ENCODE assay signal across 1 cellular context in genomic region chr20:14979472-14979986, GRCh38.
TF ChIP-seq lines count a peak whose summit lies in the region.

No MANE protein-coding gene starts in this region.

TF ChIP-seq in HepG2, 621 proteins besides CTCF, POLR2A, EP300 and RAD21 (continued from another document and continues in another):
- no peak for TF ChIP-seq RNF219 (CRISPR knock-in tag; IDR thresholded peaks at IDR 0.05)
- TF ChIP-seq NFKBIZ (CRISPR knock-in tag; IDR thresholded peaks at IDR 0.05): peak; percentile 92; the same call in 1 of the 2 replicates
- TF ChIP-seq PRMT3 (CRISPR knock-in tag; IDR thresholded peaks at IDR 0.05; ENCODE audit: borderline replicate concordance, low read depth): no peak
- TF ChIP-seq ZNF777 (CRISPR knock-in tag; IDR thresholded peaks at IDR 0.05): no peak
- no peak for TF ChIP-seq EEA1 (CRISPR knock-in tag; IDR thresholded peaks at IDR 0.05; ENCODE audit: borderline replicate concordance)
- TF ChIP-seq SP5 (CRISPR knock-in tag; IDR thresholded peaks at IDR 0.05; ENCODE audit: borderline replicate concordance, low read depth): peak; percentile 13; the same call in 1 of the 2 replicates
- no peak for TF ChIP-seq ZNF773 (CRISPR knock-in tag; IDR thresholded peaks at IDR 0.05; ENCODE audit: borderline replicate concordance)
- TF ChIP-seq FOXO1 (CRISPR knock-in tag; IDR thresholded peaks at IDR 0.05): peak; percentile 87
- TF ChIP-seq JUN (CRISPR knock-in tag; IDR thresholded peaks at IDR 0.05): peak; percentile 91
- no peak for TF ChIP-seq ZNF232 (CRISPR knock-in tag; IDR thresholded peaks at IDR 0.05; ENCODE audit: borderline replicate concordance)
- peak; percentile 78; the same call in 1 of the 2 replicates for TF ChIP-seq RERE (CRISPR knock-in tag; IDR thresholded peaks at IDR 0.05; ENCODE audit: low read depth)
- no peak for TF ChIP-seq ZNF3 (CRISPR knock-in tag; IDR thresholded peaks at IDR 0.05)
- no peak for TF ChIP-seq MYNN (CRISPR knock-in tag; IDR thresholded peaks at IDR 0.05; ENCODE audit: low read depth)
- TF ChIP-seq HOXA5 (CRISPR knock-in tag; IDR thresholded peaks at IDR 0.05): no peak
- TF ChIP-seq ZHX2 (IDR thresholded peaks at IDR 0.05; ENCODE audit: low read depth): no peak
- TF ChIP-seq ZHX2 (CRISPR knock-in tag; IDR thresholded peaks at IDR 0.05; ENCODE audit: borderline replicate concordance): peak; percentile 73; the same call in 1 of the 2 replicates
- TF ChIP-seq NPAS2 (CRISPR knock-in tag; IDR thresholded peaks at IDR 0.05; ENCODE audit: borderline replicate concordance): no peak
- no peak for TF ChIP-seq NR3C1 (CRISPR knock-in tag; IDR thresholded peaks at IDR 0.05)
- TF ChIP-seq MED8 (CRISPR knock-in tag; IDR thresholded peaks at IDR 0.05; ENCODE audit: insufficient replicate concordance): peak; percentile 49
- no peak for TF ChIP-seq ZFP36 (IDR thresholded peaks at IDR 0.05; ENCODE audit: borderline replicate concordance, low read depth, low read length, partially characterized antibody)
- no peak for TF ChIP-seq SP140L (CRISPR knock-in tag; IDR thresholded peaks at IDR 0.05; ENCODE audit: borderline replicate concordance)
- TF ChIP-seq HMG20B (CRISPR knock-in tag; conservative IDR thresholded peaks at IDR 0.05): no peak
- TF ChIP-seq SMYD3 (CRISPR knock-in tag; IDR thresholded peaks at IDR 0.05): no peak
- no peak for TF ChIP-seq ZNF350 (CRISPR knock-in tag; IDR thresholded peaks at IDR 0.05; ENCODE audit: borderline replicate concordance, low read depth)
- TF ChIP-seq, protein P1, sequence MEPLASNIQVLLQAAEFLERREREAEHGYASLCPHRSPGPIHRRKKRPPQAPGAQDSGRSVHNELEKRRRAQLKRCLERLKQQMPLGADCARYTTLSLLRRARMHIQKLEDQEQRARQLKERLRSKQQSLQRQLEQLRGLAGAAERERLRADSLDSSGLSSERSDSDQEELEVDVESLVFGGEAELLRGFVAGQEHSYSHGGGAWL (CRISPR knock-in tag; IDR thresholded peaks at IDR 0.05): no peak
- TF ChIP-seq TEAD2 (CRISPR knock-in tag; IDR thresholded peaks at IDR 0.05): no peak
- no peak for TF ChIP-seq ZNF460 (CRISPR knock-in tag; IDR thresholded peaks at IDR 0.05; ENCODE audit: borderline replicate concordance)
- TF ChIP-seq GZF1 (CRISPR knock-in tag; IDR thresholded peaks at IDR 0.05): no peak
- peak; percentile 98 to 99 for TF ChIP-seq MAFK (conservative IDR thresholded peaks at IDR 0.05 in 1 of 2, IDR thresholded peaks at IDR 0.05 in 1 of 2; ENCODE audit: low read length in 2 of 2)
- TF ChIP-seq, protein P2, sequence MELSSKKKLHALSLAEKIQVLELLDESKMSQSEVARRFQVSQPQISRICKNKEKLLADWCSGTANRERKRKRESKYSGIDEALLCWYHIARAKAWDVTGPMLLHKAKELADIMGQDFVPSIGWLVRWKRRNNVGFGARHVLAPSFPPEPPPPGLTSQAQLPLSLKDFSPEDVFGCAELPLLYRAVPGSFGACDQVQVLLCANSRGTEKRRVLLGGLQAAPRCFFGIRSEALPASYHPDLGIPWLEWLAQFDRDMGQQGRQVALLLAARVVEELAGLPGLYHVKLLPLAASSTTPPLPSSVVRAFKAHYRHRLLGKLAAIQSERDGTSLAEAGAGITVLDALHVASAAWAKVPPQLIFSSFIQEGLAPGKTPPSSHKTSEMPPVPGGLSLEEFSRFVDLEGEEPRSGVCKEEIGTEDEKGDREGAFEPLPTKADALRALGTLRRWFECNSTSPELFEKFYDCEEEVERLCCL (CRISPR knock-in tag; IDR thresholded peaks at IDR 0.05; ENCODE audit: borderline replicate concordance): no peak
- no peak for TF ChIP-seq AKAP8 (CRISPR knock-in tag; IDR thresholded peaks at IDR 0.05)
- TF ChIP-seq ZNF552 (CRISPR knock-in tag; IDR thresholded peaks at IDR 0.05; ENCODE audit: borderline replicate concordance): no peak
- no peak for TF ChIP-seq KLF15 (CRISPR knock-in tag; IDR thresholded peaks at IDR 0.05; ENCODE audit: borderline replicate concordance)
- peak; percentile 58; the same call in 1 of the 2 replicates for TF ChIP-seq ATF1 (CRISPR knock-in tag; IDR thresholded peaks at IDR 0.05)
- TF ChIP-seq ZSCAN29 (CRISPR knock-in tag; conservative IDR thresholded peaks at IDR 0.05): peak; percentile 82; the same call in 1 of the 2 replicates
- TF ChIP-seq ARID2 (CRISPR knock-in tag; IDR thresholded peaks at IDR 0.05; ENCODE audit: borderline replicate concordance): no peak
- no peak for TF ChIP-seq ZFP82 (CRISPR knock-in tag; IDR thresholded peaks at IDR 0.05; ENCODE audit: borderline replicate concordance)
- TF ChIP-seq SMARCE1 (IDR thresholded peaks at IDR 0.05; ENCODE audit: borderline replicate concordance): no peak; the same call in 1 of the 2 replicates
- TF ChIP-seq ZMYM4 (CRISPR knock-in tag; IDR thresholded peaks at IDR 0.05): peak; percentile 20; the same call in 1 of the 2 replicates
- no peak for TF ChIP-seq ZSCAN12 (CRISPR knock-in tag; IDR thresholded peaks at IDR 0.05)
- 0 out of 2 replicates have a peak, but pooled peaks have one; percentile 34 for TF ChIP-seq MAX (IDR thresholded peaks at IDR 0.05)
- peak; percentile 87 for TF ChIP-seq PPARG (CRISPR knock-in tag; conservative IDR thresholded peaks at IDR 0.05)
- peak; percentile 56; the same call in 1 of the 2 replicates for TF ChIP-seq MEIS1 (CRISPR knock-in tag; IDR thresholded peaks at IDR 0.05; ENCODE audit: borderline replicate concordance)
- TF ChIP-seq IKZF1 (IDR thresholded peaks at IDR 0.05): no peak
- peak; percentile 96 for TF ChIP-seq NR2F6 (IDR thresholded peaks at IDR 0.05)
- peak; percentile 95 for TF ChIP-seq NR2F6 (CRISPR knock-in tag; IDR thresholded peaks at IDR 0.05)
